In genomic region chr17:72730091-72730490, GRCh38 we compare ENCODE assay signal across 23 cellular contexts.
DNase-seq lines count a peak whose midpoint lies in the region; ATAC-seq and TF ChIP-seq lines count a peak whose summit lies in the region.
"Had no signal": no experiment of that assay in that cellular context is flagged by ENCODE, and none has a peak within 500 bp of the region (broad histone marks: within the 10 kb centered on the region; RNA-seq: fewer than 3 reads in every experiment).

No MANE protein-coding gene starts in this region.

- peaks cover 19% of the 10 kb centered on the region for H3K4me1 Mint-ChIP-seq in activated T-helper 17 cell treated with anti-CD3 and anti-CD28 coated beads, Interleukin-2, amount 50 U/mL, for 72 hours
- H3K4me1 Mint-ChIP-seq in HFFc6 (ENCODE audit: low read depth): peaks cover 24% of the 10 kb centered on the region

- TF ChIP-seq CTCF in hepatocyte (IDR thresholded peaks at IDR 0.05; ENCODE audit: poor library complexity): no peak
- TF ChIP-seq CTCF in HFFc6 (IDR thresholded peaks at IDR 0.05): no peak
- no peak for TF ChIP-seq CTCF in A673 (conservative IDR thresholded peaks at IDR 0.05; ENCODE audit: low read depth, low read length)

- H3K27ac ChIP-seq in hepatocyte (no peak overlapping the region), A673 (ENCODE audit: low read depth, low read length, poor library complexity, severe bottlenecking) (no peak overlapping the region)
- H3K27ac ChIP-seq: heart left ventricle, prostate gland, SK-N-MC, tibial nerve had no signal

- intact Hi-C loops in A673 (cut with micrococcal nuclease; ENCODE audit: unreplicated experiment): no loop called here

- CTCF ChIA-PET in A673 (lab: Charles Lee): no interaction called here

- no peaks in the 10 kb centered on the region for H3K9me3 ChIP-seq in hepatocyte (ENCODE audit: low read depth)
- H3K9me3 ChIP-seq in A673 (ENCODE audit: low read depth, low read length, poor library complexity, severe bottlenecking): no peaks in the 10 kb centered on the region
- H3K9me3 ChIP-seq: heart left ventricle, prostate gland, tibial nerve had no signal

- H3K9me3 Mint-ChIP-seq in activated T-helper 17 cell treated with anti-CD3 and anti-CD28 coated beads, Interleukin-2, amount 50 U/mL, for 72 hours: no peaks in the 10 kb centered on the region
- H3K9me3 Mint-ChIP-seq in HFFc6: no peaks in the 10 kb centered on the region
- H3K9me3 Mint-ChIP-seq: activated T-cell treated with anti-CD3 and anti-CD28 coated beads, Interleukin-2, amount 50 U/mL, for 4 hours; CD8-positive, alpha-beta T cell; effector memory CD8-positive, alpha-beta T cell; H9; stimulated activated naive CD8-positive, alpha-beta T cell treated with anti-CD3 and anti-CD28 coated beads, Interleukin-15, Interleukin-2, amounts not matched to agents 100 ng/mL and 50 ng/mL, for 24 hours; T-helper 2 cell treated with Interferon-gamma antibody and Interleukin-4, amounts not matched to agents 5 μg/mL and 100 μg/mL, for 36 hours had no signal

- no TSS peak for BruUV-seq in A673 (replicated peaks; lab: Mats Ljungman, UMichigan)

- H3K4me3 ChIP-seq in hepatocyte: no peak overlapping the region
- no peak overlapping the region for H3K4me3 ChIP-seq in A673 (ENCODE audit: low read depth, low read length, poor library complexity, severe bottlenecking)
- H3K4me3 ChIP-seq: heart left ventricle, prostate gland, SK-N-MC, tibial nerve had no signal

- no peaks in the 10 kb centered on the region for H3K36me3 Mint-ChIP-seq in activated T-helper 17 cell treated with anti-CD3 and anti-CD28 coated beads, Interleukin-2, amount 50 U/mL, for 72 hours (ENCODE audit: low read depth)
- no peaks in the 10 kb centered on the region for H3K36me3 Mint-ChIP-seq in HFFc6 (ENCODE audit: low read depth)

- no peak overlapping the region for H2AFZ ChIP-seq in hepatocyte

- H3K27ac Mint-ChIP-seq in activated T-helper 17 cell treated with anti-CD3 and anti-CD28 coated beads, Interleukin-2, amount 50 U/mL, for 72 hours: peak overlapping the region; percentile 15
- H3K27ac Mint-ChIP-seq in HFFc6: no peak overlapping the region
- H3K27ac Mint-ChIP-seq: CD8-positive, alpha-beta T cell; effector memory CD8-positive, alpha-beta T cell; H9; stimulated activated naive CD8-positive, alpha-beta T cell treated with anti-CD3 and anti-CD28 coated beads, Interleukin-15, Interleukin-2, amounts not matched to agents 100 ng/mL and 50 ng/mL, for 24 hours; T-helper 2 cell treated with Interferon-gamma antibody and Interleukin-4, amounts not matched to agents 5 μg/mL and 100 μg/mL, for 36 hours had no signal

- H3K4me3 Mint-ChIP-seq in activated T-helper 17 cell treated with anti-CD3 and anti-CD28 coated beads, Interleukin-2, amount 50 U/mL, for 72 hours: no peak overlapping the region
- H3K4me3 Mint-ChIP-seq in HFFc6: no peak overlapping the region
- H3K4me3 Mint-ChIP-seq: activated T-cell treated with anti-CD3 and anti-CD28 coated beads, Interleukin-2, amount 50 U/mL, for 4 hours; CD8-positive, alpha-beta T cell; effector memory CD8-positive, alpha-beta T cell; H9; stimulated activated naive CD8-positive, alpha-beta T cell treated with anti-CD3 and anti-CD28 coated beads, Interleukin-15, Interleukin-2, amounts not matched to agents 100 ng/mL and 50 ng/mL, for 24 hours; T-helper 2 cell treated with Interferon-gamma antibody and Interleukin-4, amounts not matched to agents 5 μg/mL and 100 μg/mL, for 36 hours had no signal

- H3K36me3 ChIP-seq in hepatocyte (replicated peaks; ENCODE audit: insufficient read depth, low read depth) (no peaks in the 10 kb centered on the region), A673 (ENCODE audit: insufficient read depth, low read length, poor library complexity, severe bottlenecking) (no peaks in the 10 kb centered on the region)
- H3K36me3 ChIP-seq: prostate gland had no signal

- POLR2A ChIA-PET in A673 (lab: Charles Lee; ENCODE audit: low non-redundant PET): no interaction called here

- H3K4me2 ChIP-seq in hepatocyte: no peak overlapping the region

- H3K27me3 ChIP-seq in hepatocyte (no peaks in the 10 kb centered on the region), A673 (replicated peaks; ENCODE audit: insufficient read depth, low read depth, low read length, poor library complexity) (no peaks in the 10 kb centered on the region)
- H3K27me3 ChIP-seq: heart left ventricle, tibial nerve had no signal

- no peaks in the 10 kb centered on the region for H3K9me2 ChIP-seq in hepatocyte (replicated peaks; ENCODE audit: insufficient read depth)

- peak; percentile 7 for DNase-seq in GF-D8 (lab: John Stamatoyannopoulos, UW)
- DNase-seq in NAMALWA (ENCODE audit: low spot score): peak; percentile 13
- peak; percentile 39 for DNase-seq in hepatocyte (ENCODE audit: low spot score)
- DNase-seq in HFFc6: no peak
- no peak for DNase-seq in stimulated activated CD4-positive, alpha-beta T cell treated with anti-CD3 and anti-CD28 coated beads, Interleukin-15, amount 100 ng/mL, for 24 hours
- no peak for DNase-seq in A673 (ENCODE audit: low spot score)
- no peak for DNase-seq in cerebellar nuclear complex (lab: John Stamatoyannopoulos, UW)
- DNase-seq: activated CD4-positive, CD25-positive, alpha-beta regulatory T cell treated with anti-CD3 and anti-CD28 coated beads, Interleukin-2, amount 50 U/mL, for 72 hours; activated CD8-positive, alpha-beta memory T cell treated with anti-CD3 and anti-CD28 coated beads for 24 hours; activated naive CD4-positive, alpha-beta T cell treated with anti-CD3 and anti-CD28 coated beads, Interleukin-2, amount 50 U/mL, for 16 hours; activated T-cell treated with anti-CD3 and anti-CD28 coated beads, Interleukin-2, amount 50 U/mL, for 4 hours; CD8-positive, alpha-beta T cell; effector memory CD8-positive, alpha-beta T cell; H9; heart left ventricle; NCI-H146; NCI-H774 had no signal

- 70% methylated on average over 6 of the region's 6 CpGs for WGBS in hepatocyte (ENCODE audit: low lambda C conversion rate, missing lambda C conversion rate)

- H3K79me2 ChIP-seq in hepatocyte: no peaks in the 10 kb centered on the region

- ATAC-seq in activated T-helper 17 cell treated with anti-CD3 and anti-CD28 coated beads, Interleukin-2, amount 50 U/mL, for 72 hours (replicated peaks): no peak
- ATAC-seq: activated T-cell treated with anti-CD3 and anti-CD28 coated beads, Interleukin-2, amount 50 U/mL, for 4 hours; CD8-positive, alpha-beta T cell; effector memory CD8-positive, alpha-beta T cell; heart left ventricle had no signal

- H3K4me1 ChIP-seq in hepatocyte (ENCODE audit: insufficient read depth) (no peaks in the 10 kb centered on the region), A673 (ENCODE audit: insufficient read depth, low read length, poor library complexity, severe bottlenecking) (no peaks in the 10 kb centered on the region)
- H3K4me1 ChIP-seq: prostate gland had no signal

- H4K20me1 ChIP-seq in hepatocyte (ENCODE audit: insufficient read depth, poor library complexity, severe bottlenecking): no peaks in the 10 kb centered on the region

- no peaks in the 10 kb centered on the region for H3K27me3 Mint-ChIP-seq in activated T-helper 17 cell treated with anti-CD3 and anti-CD28 coated beads, Interleukin-2, amount 50 U/mL, for 72 hours
- no peaks in the 10 kb centered on the region; the same call in none of the 2 replicates for H3K27me3 Mint-ChIP-seq in HFFc6 (ENCODE audit: insufficient read depth)
- H3K27me3 Mint-ChIP-seq: effector memory CD8-positive, alpha-beta T cell; stimulated activated naive CD8-positive, alpha-beta T cell treated with anti-CD3 and anti-CD28 coated beads, Interleukin-15, Interleukin-2, amounts not matched to agents 100 ng/mL and 50 ng/mL, for 24 hours had no signal

Comparison
In these comparisons a context has a peak if more than half of its experiments do, and no peak if none do; other contexts are left out.
1. DNase-seq: peak in GF-D8 (single experiment), NAMALWA (single experiment) and hepatocyte (single experiment); none in HFFc6 (single experiment), stimulated activated CD4-positive, alpha-beta T cell treated with anti-CD3 and anti-CD28 coated beads, Interleukin-15, amount 100 ng/mL, for 24 hours (single experiment), A673 (single experiment) and cerebellar nuclear complex (0 of 2).